In the genomic region with DNA sequence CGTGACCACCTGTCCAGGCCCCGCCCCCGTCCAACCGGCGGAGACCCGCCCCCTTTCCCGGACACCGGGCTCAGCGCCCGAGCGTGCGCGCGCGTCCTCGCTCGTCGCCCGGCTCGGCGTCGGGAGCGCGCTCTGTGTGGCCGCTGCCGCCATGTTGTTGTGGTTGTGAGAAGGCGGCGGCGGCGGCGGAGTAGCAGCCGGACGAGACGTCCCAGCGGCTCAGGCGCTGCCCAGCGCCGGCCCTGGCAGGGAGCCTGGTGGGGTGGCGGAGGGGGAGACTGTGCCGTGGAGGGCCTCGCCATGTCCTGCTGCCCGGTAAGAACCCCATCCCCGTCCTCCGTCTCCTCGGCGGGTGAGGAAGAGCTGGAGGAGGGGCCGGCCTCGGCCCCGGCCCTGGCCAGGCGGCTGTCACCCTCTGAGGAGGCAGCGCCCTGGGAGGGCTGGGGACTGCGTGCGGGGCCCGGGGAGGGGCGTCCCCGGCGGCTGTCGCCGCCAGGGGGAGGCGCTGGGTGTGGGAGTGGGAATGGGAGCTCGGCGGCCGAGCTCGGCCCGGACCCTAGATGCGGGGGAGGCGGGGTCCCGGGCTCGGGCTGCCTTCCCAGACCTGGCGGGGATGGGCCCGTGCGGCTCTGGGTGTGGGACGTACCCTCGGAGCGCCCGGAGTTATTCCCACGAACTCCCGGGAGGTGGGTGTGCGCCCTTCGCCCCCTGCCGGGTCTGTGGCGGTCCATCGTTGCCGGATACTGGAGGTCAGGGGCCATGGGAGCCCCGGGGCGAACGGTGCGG, we compare ENCODE assay signal across 1 cellular context.
TF ChIP-seq lines count a peak whose summit lies in the region.

A gene (plus strand): TSS at position 130 of the 786 bp plus-strand sequence. CDS start 87,886 bp downstream, outside the sequence.

TF ChIP-seq in HEK293, 187 proteins besides CTCF, POLR2A, EP300 and RAD21 (continued from another document):
- TF ChIP-seq, protein P1, sequence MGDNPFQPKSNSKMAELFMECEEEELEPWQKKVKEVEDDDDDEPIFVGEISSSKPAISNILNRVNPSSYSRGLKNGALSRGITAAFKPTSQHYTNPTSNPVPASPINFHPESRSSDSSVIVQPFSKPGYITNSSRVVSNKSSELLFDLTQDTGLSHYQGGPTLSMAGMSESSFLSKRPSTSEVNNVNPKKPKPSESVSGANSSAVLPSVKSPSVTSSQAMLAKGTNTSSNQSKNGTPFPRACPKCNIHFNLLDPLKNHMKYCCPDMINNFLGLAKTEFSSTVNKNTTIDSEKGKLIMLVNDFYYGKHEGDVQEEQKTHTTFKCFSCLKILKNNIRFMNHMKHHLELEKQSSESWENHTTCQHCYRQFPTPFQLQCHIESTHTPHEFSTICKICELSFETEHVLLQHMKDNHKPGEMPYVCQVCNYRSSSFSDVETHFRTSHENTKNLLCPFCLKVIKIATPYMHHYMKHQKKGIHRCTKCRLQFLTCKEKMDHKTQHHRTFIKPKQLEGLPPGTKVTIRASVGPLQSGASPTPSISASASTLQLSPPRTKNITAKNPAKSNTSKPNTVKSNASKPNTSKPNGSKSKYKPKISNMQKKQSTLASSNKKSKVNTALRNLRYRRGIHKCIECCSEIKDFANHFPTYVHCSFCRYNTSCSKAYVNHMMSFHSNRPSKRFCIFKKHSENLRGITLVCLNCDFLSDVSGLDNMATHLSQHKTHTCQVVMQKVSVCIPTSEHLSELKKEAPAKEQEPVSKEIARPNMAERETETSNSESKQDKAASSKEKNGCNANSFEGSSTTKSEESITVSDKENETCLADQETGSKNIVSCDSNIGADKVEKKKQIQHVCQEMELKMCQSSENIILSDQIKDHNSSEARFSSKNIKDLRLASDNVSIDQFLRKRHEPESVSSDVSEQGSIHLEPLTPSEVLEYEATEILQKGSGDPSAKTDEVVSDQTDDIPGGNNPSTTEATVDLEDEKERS (tag by site-specific recombination; IDR thresholded peaks at IDR 0.05): no peak
- no peak for TF ChIP-seq ZNF514 (tag by site-specific recombination; IDR thresholded peaks at IDR 0.05)
- no peak for TF ChIP-seq ZNF777 (tag by site-specific recombination; IDR thresholded peaks at IDR 0.05; ENCODE audit: borderline replicate concordance)
- peak; percentile 39; the same call in 1 of the 2 replicates for TF ChIP-seq IKZF3 (tag by site-specific recombination; IDR thresholded peaks at IDR 0.05)
- TF ChIP-seq, protein P2, sequence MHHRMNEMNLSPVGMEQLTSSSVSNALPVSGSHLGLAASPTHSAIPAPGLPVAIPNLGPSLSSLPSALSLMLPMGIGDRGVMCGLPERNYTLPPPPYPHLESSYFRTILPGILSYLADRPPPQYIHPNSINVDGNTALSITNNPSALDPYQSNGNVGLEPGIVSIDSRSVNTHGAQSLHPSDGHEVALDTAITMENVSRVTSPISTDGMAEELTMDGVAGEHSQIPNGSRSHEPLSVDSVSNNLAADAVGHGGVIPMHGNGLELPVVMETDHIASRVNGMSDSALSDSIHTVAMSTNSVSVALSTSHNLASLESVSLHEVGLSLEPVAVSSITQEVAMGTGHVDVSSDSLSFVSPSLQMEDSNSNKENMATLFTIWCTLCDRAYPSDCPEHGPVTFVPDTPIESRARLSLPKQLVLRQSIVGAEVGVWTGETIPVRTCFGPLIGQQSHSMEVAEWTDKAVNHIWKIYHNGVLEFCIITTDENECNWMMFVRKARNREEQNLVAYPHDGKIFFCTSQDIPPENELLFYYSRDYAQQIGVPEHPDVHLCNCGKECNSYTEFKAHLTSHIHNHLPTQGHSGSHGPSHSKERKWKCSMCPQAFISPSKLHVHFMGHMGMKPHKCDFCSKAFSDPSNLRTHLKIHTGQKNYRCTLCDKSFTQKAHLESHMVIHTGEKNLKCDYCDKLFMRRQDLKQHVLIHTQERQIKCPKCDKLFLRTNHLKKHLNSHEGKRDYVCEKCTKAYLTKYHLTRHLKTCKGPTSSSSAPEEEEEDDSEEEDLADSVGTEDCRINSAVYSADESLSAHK (tag by site-specific recombination; IDR thresholded peaks at IDR 0.05): no peak
- no peak for TF ChIP-seq ZNF121 (tag by site-specific recombination; IDR thresholded peaks at IDR 0.05)
- TF ChIP-seq, protein P3, sequence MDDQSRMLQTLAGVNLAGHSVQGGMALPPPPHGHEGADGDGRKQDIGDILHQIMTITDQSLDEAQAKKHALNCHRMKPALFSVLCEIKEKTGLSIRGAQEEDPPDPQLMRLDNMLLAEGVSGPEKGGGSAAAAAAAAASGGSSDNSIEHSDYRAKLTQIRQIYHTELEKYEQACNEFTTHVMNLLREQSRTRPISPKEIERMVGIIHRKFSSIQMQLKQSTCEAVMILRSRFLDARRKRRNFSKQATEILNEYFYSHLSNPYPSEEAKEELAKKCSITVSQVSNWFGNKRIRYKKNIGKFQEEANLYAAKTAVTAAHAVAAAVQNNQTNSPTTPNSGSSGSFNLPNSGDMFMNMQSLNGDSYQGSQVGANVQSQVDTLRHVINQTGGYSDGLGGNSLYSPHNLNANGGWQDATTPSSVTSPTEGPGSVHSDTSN (CRISPR knock-in tag; IDR thresholded peaks at IDR 0.05): 0 out of 2 replicates have a peak, but pooled peaks have one; percentile 8
- TF ChIP-seq ZXDB (tag by site-specific recombination; IDR thresholded peaks at IDR 0.05): peak; percentile 29; the same call in 1 of the 2 replicates
- peak; percentile 60; the same call in 1 of the 2 replicates for TF ChIP-seq KLF8 (tag by site-specific recombination; IDR thresholded peaks at IDR 0.05)
- TF ChIP-seq RBAK (tag by site-specific recombination; IDR thresholded peaks at IDR 0.05): no peak
- TF ChIP-seq ZNF558 (tag by site-specific recombination; IDR thresholded peaks at IDR 0.05): no peak
- TF ChIP-seq ZBTB17 (tag by site-specific recombination; IDR thresholded peaks at IDR 0.05): no peak
- TF ChIP-seq ZNF16 (tag by site-specific recombination; IDR thresholded peaks at IDR 0.05; ENCODE audit: low read depth): no peak
- TF ChIP-seq ZBTB21 (tag by site-specific recombination; IDR thresholded peaks at IDR 0.05): no peak
